8 cellular contexts compared by ENCODE assay signal in the genomic region with DNA sequence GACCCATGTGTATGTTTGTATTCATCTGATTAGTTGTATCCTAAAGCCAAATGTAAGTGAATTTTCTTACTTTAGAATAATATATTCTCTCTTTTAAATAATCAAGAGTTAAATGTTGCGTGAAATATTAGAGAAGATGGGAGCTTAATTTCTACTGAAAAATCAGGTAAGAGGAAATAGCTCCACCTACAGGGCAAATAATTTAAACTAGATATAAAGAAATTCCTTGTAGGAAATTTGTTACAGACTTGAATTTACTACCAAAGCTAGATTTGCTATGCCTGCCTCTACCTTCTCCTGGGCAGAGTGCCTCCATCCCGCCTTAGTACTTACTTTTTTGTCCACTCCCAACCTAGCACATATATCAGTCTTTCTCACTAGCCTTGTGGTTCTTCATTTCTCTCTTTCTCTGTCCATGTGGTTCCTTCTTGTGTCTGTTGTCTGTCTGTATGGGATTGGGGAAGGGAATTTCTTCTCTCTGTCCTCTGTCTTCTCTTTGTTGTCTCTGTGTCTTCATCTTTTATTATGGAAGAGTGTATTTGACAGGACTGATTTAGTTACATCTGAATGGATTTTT. TPM values are rescaled to one million over a fixed set of nuclear protein-coding genes. Genes with fewer than 3 reads are reported as not detected.
DNase-seq lines count a peak whose midpoint lies in the region; ATAC-seq, FAIRE-seq and TF ChIP-seq lines count a peak whose summit lies in the region.

No MANE protein-coding gene starts in this region.

- H3K4me3 ChIP-seq in mesendoderm (ENCODE audit: low read length) = no peak overlapping the region

- H3K18ac ChIP-seq in mesendoderm (ENCODE audit: low read length) = no peak overlapping the region

- no peak overlapping the region for H2BK15ac ChIP-seq in mesendoderm (replicated peaks; ENCODE audit: low read depth)

- no peak overlapping the region for H3K4ac ChIP-seq in mesendoderm (ENCODE audit: low read depth, low read length)

- TF ChIP-seq CTCF in GM12873 (IDR thresholded peaks at IDR 0.05; ENCODE audit: insufficient read depth, low read depth, low read length, missing control alignments) = peak; percentile 44

- no peak overlapping the region for H4K5ac ChIP-seq in mesendoderm (ENCODE audit: low read length)

- no peak overlapping the region for H3K4me2 ChIP-seq in mesendoderm (ENCODE audit: low read length)

- H2BK120ac ChIP-seq in mesendoderm (ENCODE audit: low read depth, low read length) = no peak overlapping the region

- H3K79me1 ChIP-seq in mesendoderm (ENCODE audit: low read length) = no peaks in the 10 kb centered on the region

- H3K36me3 ChIP-seq in mesendoderm (ENCODE audit: control insufficient read depth, insufficient read depth, low read length) = no peaks in the 10 kb centered on the region

- H3K56ac ChIP-seq in mesendoderm (ENCODE audit: low read length) = peak overlapping the region; percentile 46

- no peak overlapping the region for H3K27ac ChIP-seq in mesendoderm (ENCODE audit: low read depth, low read length)

- H3K23ac ChIP-seq in mesendoderm (ENCODE audit: low read length) = no peak overlapping the region

- no peak overlapping the region for H2BK5ac ChIP-seq in mesendoderm (ENCODE audit: low read length)

- H3K9ac ChIP-seq in mesendoderm (ENCODE audit: low read length) = no peak overlapping the region

- no CpG with 5 or more reads among the region's 2 CpGs for WGBS in mesendoderm (ENCODE audit: extremely low coverage, insufficient coverage, low lambda C conversion rate)

- no peaks in the 10 kb centered on the region for H3K79me2 ChIP-seq in mesendoderm (ENCODE audit: control insufficient read depth, insufficient read depth, low read length)

- DNase-seq in NCI-H446 (lab: John Stamatoyannopoulos, UW) (peak; percentile 16 to 58), mesendoderm (peak; percentile 51)
- peak; percentile 12 for DNase-seq in central memory CD4-positive, alpha-beta T cell
- DNase-seq in effector CD4-positive, alpha-beta T cell = no peak

- H2AK5ac ChIP-seq in mesendoderm (ENCODE audit: low read length) = no peak overlapping the region

- no peaks in the 10 kb centered on the region for H3K27me3 ChIP-seq in mesendoderm (ENCODE audit: insufficient read depth, low read length, poor library complexity)

- ATAC-seq in GM21576 (IDR thresholded peaks at IDR 0.05; ENCODE audit: unreplicated experiment) = no peak
- no peak for ATAC-seq in GM21717 (IDR thresholded peaks at IDR 0.05; ENCODE audit: unreplicated experiment)

- H3K4me1 ChIP-seq in mesendoderm (ENCODE audit: control insufficient read depth, low read depth, low read length) = no peaks in the 10 kb centered on the region

- FAIRE-seq in A204.1 (lab: Jason Lieb, UNC) = peak; percentile 97

- H4K8ac ChIP-seq in mesendoderm (ENCODE audit: low read depth, low read length) = no peak overlapping the region

RNA-seq across cellular contexts. Expression of a gene that starts 44.7 kb away (rescaled TPM):
- 14.7 TPM for polyA plus RNA-seq in mesendoderm (2013, experiment 1 of 2)
- polyA plus RNA-seq in mesendoderm (2013, experiment 2 of 2) = 14.1 TPM
